Comparison of ENCODE assay signal across 35 cellular contexts in genomic region chr7:141468341-141468740, GRCh38.
DNase-seq lines count a peak whose midpoint lies in the region; ATAC-seq, FAIRE-seq and TF ChIP-seq lines count a peak whose summit lies in the region.
"Had no signal": no experiment of that assay in that cellular context is flagged by ENCODE, and none has a peak within 500 bp of the region (broad histone marks: within the 10 kb centered on the region; RNA-seq: fewer than 3 reads in every experiment).

No MANE protein-coding gene starts in this region.

- H3K79me2 ChIP-seq in K562 (ENCODE audit: control insufficient read depth, insufficient read depth, low read length) (no peaks in the 10 kb centered on the region), H1 (ENCODE audit: control insufficient read depth in 1 of 2, insufficient read depth in 2 of 2, low read length in 2 of 2) (no peaks in the 10 kb centered on the region), mammary epithelial cell (ENCODE audit: insufficient read depth, low read length) (no peaks in the 10 kb centered on the region)

- H3K23ac ChIP-seq in H1 (ENCODE audit: insufficient read length) = no peak overlapping the region

- H2BK5ac ChIP-seq in H1 (ENCODE audit: low read depth, low read length) = no peak overlapping the region

- no peak overlapping the region for H3K4me2 ChIP-seq in K562 (ENCODE audit: insufficient read depth, low read length)
- no peak overlapping the region for H3K4me2 ChIP-seq in H1 (ENCODE audit: insufficient read depth in 1 of 2, low read depth in 2 of 2, low read length in 2 of 2)
- no peak overlapping the region for H3K4me2 ChIP-seq in mammary epithelial cell (ENCODE audit: insufficient read depth, low read depth, low read length)
- H3K4me2 ChIP-seq: A549; BLaER1; BLaER1 treated with 17β-estradiol and CSF1 and Interleukin-3, amounts not matched to agents 10 nM and 100 nM had no signal

- no peak overlapping the region for H3K56ac ChIP-seq in H1 (replicated peaks; ENCODE audit: insufficient read length, low read depth, low read length)

- POLR2A ChIA-PET in HEK293 (lab: Yijun Ruan, JAX) (no interaction called here), K562 (lab: Yijun Ruan, JAX) (no interaction called here), H1 (lab: Charles Lee; ENCODE audit: partially characterized antibody) (no interaction called here)

- H3K14ac ChIP-seq in H1 (ENCODE audit: insufficient read length) = no peak overlapping the region

- in situ Hi-C loops in K562 (cut with MboI) = no loop called here
- in situ Hi-C loops in mammary epithelial cell (cut with MboI; ENCODE audit: low sequenced_read_pairs in 2 of 2) = no loop called here

- dilution Hi-C loops in mammary epithelial cell (cut with HindIII; ENCODE audit: low sequenced_read_pairs) = no loop called here

- TF ChIP-seq CTCF in HEK293 (tag by site-specific recombination; IDR thresholded peaks at IDR 0.05) = no peak
- TF ChIP-seq CTCF in K562 (IDR thresholded peaks at IDR 0.05 in 2 of 3, conservative IDR thresholded peaks at IDR 0.05 in 1 of 3; ENCODE audit: insufficient read depth in 2 of 3, low read depth in 1 of 3, low read length in 3 of 3) = no peak
- TF ChIP-seq CTCF in H1 (IDR thresholded peaks at IDR 0.05; ENCODE audit: control extremely low read depth in 1 of 3, insufficient read depth in 1 of 3, low read depth in 1 of 3, low read length in 3 of 3) = no peak
- no peak for TF ChIP-seq CTCF in mammary epithelial cell (conservative IDR thresholded peaks at IDR 0.05 in 1 of 2, IDR thresholded peaks at IDR 0.05 in 1 of 2; ENCODE audit: extremely low read depth in 1 of 2, insufficient read depth in 1 of 2, low read depth in 1 of 2, low read length in 2 of 2)

- H3K36me3 ChIP-seq in HEK293 (ENCODE audit: control insufficient read depth in 2 of 2, insufficient read depth in 1 of 2, low read length in 2 of 2) (no peaks in the 10 kb centered on the region), K562 (ENCODE audit: control insufficient read depth, insufficient read depth, low read length) (no peaks in the 10 kb centered on the region), H1 (ENCODE audit: control insufficient read depth in 2 of 4, insufficient read depth in 4 of 4, low read length in 3 of 4) (no peaks in the 10 kb centered on the region), small intestine (ENCODE audit: control insufficient read depth in 2 of 2, insufficient read depth in 2 of 2, low read length in 2 of 2) (no peaks in the 10 kb centered on the region), mammary epithelial cell (ENCODE audit: insufficient read depth, low read length) (no peaks in the 10 kb centered on the region)
- H3K36me3 ChIP-seq: BE2C; BLaER1; BLaER1 treated with 17β-estradiol and CSF1 and Interleukin-3, amounts not matched to agents 10 nM and 100 nM had no signal

- TF ChIP-seq EP300 in K562 (IDR thresholded peaks at IDR 0.05; ENCODE audit: low read length) (no peak), H1 (IDR thresholded peaks at IDR 0.05; ENCODE audit: borderline replicate concordance in 1 of 2, low read depth in 2 of 2, low read length in 2 of 2) (no peak)

- FAIRE-seq in K562 (lab: Jason Lieb, UNC) (no peak), H1 (lab: Jason Lieb, UNC) (no peak), small intestine (lab: Jason Lieb, UNC) (no peak), GM12891 (lab: Jason Lieb, UNC) (no peak)
- FAIRE-seq: A204.1, A549, D721Med had no signal

- BruUV-seq in K562 (replicated peaks; lab: Mats Ljungman, UMichigan) (no TSS peak), mammary epithelial cell (replicated peaks; lab: Mats Ljungman, UMichigan) (no TSS peak)

- no peaks in the 10 kb centered on the region for H3K9me1 ChIP-seq in K562 (ENCODE audit: control insufficient read depth, insufficient read depth, low read length)

- 0% methylated on average over 5 of the region's 5 CpGs for WGBS in K562 (ENCODE audit: insufficient coverage, low coverage, missing lambda C conversion rate)
- 94% methylated on average over 5 of the region's 5 CpGs; no CpG with 5 or more reads in 1 of the 2 experiments for WGBS in H1 (ENCODE audit: extremely low coverage in 1 of 2, insufficient coverage in 1 of 2, insufficient read length in 1 of 2, insufficient replicate concordance in 2 of 2, low coverage in 1 of 2, low lambda C conversion rate in 2 of 2, missing lambda C conversion rate in 1 of 2), 2 experiments
- 73 to 84% (median 84%) methylated on average over 5 of the region's 5 CpGs for WGBS in small intestine, 3 donors
- 81% methylated on average over 5 of the region's 5 CpGs for WGBS in mammary epithelial cell (ENCODE audit: low coverage, missing lambda C conversion rate)

- DNase-seq in NCI-H526 treated with DMSO at 0.1 percent for 48 hours (lab: John Stamatoyannopoulos, UW) (peak; percentile 32), K562 (ENCODE audit: extremely low read depth in 1 of 4, low spot score in 3 of 4) (no peak), H1 (ENCODE audit: low read depth in 1 of 2, low spot score in 2 of 2) (no peak), small intestine (no peak), mammary epithelial cell (no peak), GM12891 (ENCODE audit: insufficient read length, low spot score) (no peak)
- DNase-seq: 8988T; ACHN; AML-193; BE2C; C1 segment of cervical spinal cord; Caco-2; Calu3; CD4-positive, alpha-beta memory T cell; CD4-positive, alpha-beta T cell; CD4-positive, CD25-positive, alpha-beta regulatory T cell; CD8-positive, alpha-beta memory T cell; CD8-positive, alpha-beta T cell; COR-L47; DMS 273 treated with DMSO at 0.1 percent for 48 hours; DMS153; DMS53; DMS79; DMS79 treated with DMSO at 0.1 percent for 48 hours; DND-41; EL had no signal

- no peak overlapping the region for H3K4me3 ChIP-seq in HEK293 (ENCODE audit: low read depth, low read length)
- no peak overlapping the region for H3K4me3 ChIP-seq in K562
- H3K4me3 ChIP-seq in H1 (ENCODE audit: extremely low read depth in 1 of 4, insufficient read depth in 2 of 4, low read depth in 3 of 4, low read length in 4 of 4) = no peak overlapping the region
- no peak overlapping the region for H3K4me3 ChIP-seq in small intestine (ENCODE audit: low read depth in 1 of 2, low read length in 2 of 2)
- no peak overlapping the region for H3K4me3 ChIP-seq in mammary epithelial cell (replicated peaks in 1 of 3; ENCODE audit: insufficient read depth in 1 of 3, low read depth in 2 of 3, low read length in 3 of 3)
- H3K4me3 ChIP-seq: A549; BLaER1; BLaER1 treated with 17β-estradiol and CSF1 and Interleukin-3, amounts not matched to agents 10 nM and 100 nM had no signal

- H4K91ac ChIP-seq in H1 (replicated peaks; ENCODE audit: insufficient read length, low read length) = no peak overlapping the region

- no peak overlapping the region for H4K8ac ChIP-seq in H1 (ENCODE audit: extremely low read depth, insufficient read depth, low read length)

- H3K9ac ChIP-seq in K562 (ENCODE audit: insufficient read depth in 1 of 2, low read depth in 2 of 2, low read length in 2 of 2) = no peak overlapping the region
- no peak overlapping the region for H3K9ac ChIP-seq in H1 (replicated peaks in 1 of 4; ENCODE audit: extremely low read depth in 1 of 4, low read depth in 3 of 4, low read length in 3 of 4)
- no peak overlapping the region for H3K9ac ChIP-seq in mammary epithelial cell (ENCODE audit: insufficient read depth, low read length)
- H3K9ac ChIP-seq: BLaER1; BLaER1 treated with 17β-estradiol and CSF1 and Interleukin-3, amounts not matched to agents 10 nM and 100 nM had no signal

- H4K5ac ChIP-seq in H1 (ENCODE audit: insufficient read length, low read depth, low read length) = no peak overlapping the region

- H4K20me1 ChIP-seq in K562 (replicated peaks; ENCODE audit: control insufficient read depth, insufficient read depth, low read length) (no peaks in the 10 kb centered on the region), H1 (replicated peaks in 1 of 2; ENCODE audit: control insufficient read depth in 1 of 2, insufficient read depth in 2 of 2, low read length in 2 of 2) (no peaks in the 10 kb centered on the region), mammary epithelial cell (ENCODE audit: insufficient read depth, low read length) (no peaks in the 10 kb centered on the region)
- H4K20me1 ChIP-seq: BLaER1; BLaER1 treated with 17β-estradiol and CSF1 and Interleukin-3, amounts not matched to agents 10 nM and 100 nM had no signal

- H3K4me1 ChIP-seq in HEK293 (ENCODE audit: control insufficient read depth, insufficient read depth, low read length) (no peaks in the 10 kb centered on the region), K562 (replicated peaks in 1 of 2; ENCODE audit: control insufficient read depth in 2 of 2, insufficient read depth in 2 of 2, low read length in 2 of 2) (no peaks in the 10 kb centered on the region), H1 (replicated peaks in 1 of 4; ENCODE audit: control insufficient read depth in 3 of 4, insufficient read depth in 4 of 4, low read length in 3 of 4) (peaks cover 0 to 6% (median 3%) of the 10 kb centered on the region in 4 experiments; a peak in 2 of 7 replicates), small intestine (ENCODE audit: control insufficient read depth in 2 of 2, insufficient read depth in 1 of 2, low read depth in 1 of 2, low read length in 1 of 2) (no peaks in the 10 kb centered on the region), mammary epithelial cell (ENCODE audit: insufficient read depth, low read length) (no peaks in the 10 kb centered on the region)
- H3K4me1 ChIP-seq: A549; BE2C; BLaER1; BLaER1 treated with 17β-estradiol and CSF1 and Interleukin-3, amounts not matched to agents 10 nM and 100 nM; Caco-2 had no signal

- H3K79me1 ChIP-seq in H1 (ENCODE audit: low read depth, low read length) = no peaks in the 10 kb centered on the region

- peaks cover 11 to 39% of the 10 kb centered on the region in 2 experiments; a peak in 4 of 5 replicates for H3K27me3 ChIP-seq in K562 (ENCODE audit: control insufficient read depth in 2 of 2, insufficient read depth in 2 of 2, low read length in 2 of 2)
- H3K27me3 ChIP-seq in H1 (replicated peaks in 1 of 4; ENCODE audit: control insufficient read depth in 3 of 4, extremely low read depth in 1 of 4, insufficient read depth in 3 of 4, low read length in 3 of 4) = no peaks in the 10 kb centered on the region
- no peaks in the 10 kb centered on the region for H3K27me3 ChIP-seq in small intestine (ENCODE audit: control insufficient read depth in 2 of 2, insufficient read depth in 2 of 2, low read length in 2 of 2)
- H3K27me3 ChIP-seq in mammary epithelial cell (ENCODE audit: insufficient read depth, low read length) = no peaks in the 10 kb centered on the region
- H3K27me3 ChIP-seq: BE2C; BLaER1; BLaER1 treated with 17β-estradiol and CSF1 and Interleukin-3, amounts not matched to agents 10 nM and 100 nM had no signal

- TF ChIP-seq POLR2A in K562 (conservative IDR thresholded peaks at IDR 0.05) (no peak), H1 (IDR thresholded peaks at IDR 0.05; ENCODE audit: control extremely low read depth in 1 of 2, low read depth in 2 of 2, low read length in 2 of 2) (no peak), GM12891 (IDR thresholded peaks at IDR 0.05; ENCODE audit: low read depth, low read length) (no peak)

- intact Hi-C loops in K562 (cut with micrococcal nuclease) (no loop called here), mammary epithelial cell (cut with micrococcal nuclease) (no loop called here)

- no peak overlapping the region for H2BK120ac ChIP-seq in H1 (replicated peaks; ENCODE audit: low read depth, low read length)

- CTCF ChIA-PET in HEK293 (lab: Yijun Ruan, JAX) (interaction anchor here (0.8 kb wide), 1 partner anchor 186 kb away, joined by 3 read pairs; no protein-coding TSS in a partner anchor), K562 (lab: Yijun Ruan, JAX; ENCODE audit: low intra/inter-chr PET ratio) (no interaction called here), H1 (lab: Charles Lee; ENCODE audit: partially characterized antibody) (interaction anchor here (1.2 to 1.4 kb wide), 2 partner anchors 14 to 15 kb away, joined by 3 read pairs; no protein-coding TSS in a partner anchor), mammary epithelial cell (lab: Charles Lee; ENCODE audit: low non-redundant PET) (no interaction called here)

- H3K27ac ChIP-seq in HEK293 (ENCODE audit: extremely low read depth, low read depth, low read length) (no peak overlapping the region), K562 (ENCODE audit: extremely low read depth, low read depth, low read length) (no peak overlapping the region), H1 (ENCODE audit: low read depth, low read length) (no peak overlapping the region), small intestine (ENCODE audit: low read depth in 1 of 2, low read length in 1 of 2) (no peak overlapping the region), mammary epithelial cell (ENCODE audit: insufficient read depth, low read depth, low read length) (no peak overlapping the region)
- H3K27ac ChIP-seq: 22Rv1; A549; BLaER1; BLaER1 treated with 17β-estradiol and CSF1 and Interleukin-3, amounts not matched to agents 10 nM and 100 nM; C4-2B had no signal

- H3K18ac ChIP-seq in H1 (ENCODE audit: extremely low read depth, low read length) = no peak overlapping the region

- H3K4ac ChIP-seq in H1 (replicated peaks; ENCODE audit: insufficient read length, low read depth, low read length) = no peak overlapping the region

- H2BK12ac ChIP-seq in H1 (ENCODE audit: low read depth, low read length) = no peak overlapping the region

- H2AFZ ChIP-seq in K562 (ENCODE audit: low read depth, low read length) = no peak overlapping the region
- no peak overlapping the region for H2AFZ ChIP-seq in H1 (ENCODE audit: low read length)
- H2AFZ ChIP-seq in mammary epithelial cell (ENCODE audit: low read depth, low read length) = no peak overlapping the region

- H2BK15ac ChIP-seq in H1 (ENCODE audit: low read length) = no peak overlapping the region

- H3K9me3 ChIP-seq in HEK293 (ENCODE audit: control insufficient read depth, insufficient read depth, low read depth, low read length) = no peaks in the 10 kb centered on the region
- no peaks in the 10 kb centered on the region for H3K9me3 ChIP-seq in K562 (replicated peaks; ENCODE audit: control insufficient read depth, insufficient read depth, low read depth, low read length)
- no peaks in the 10 kb centered on the region for H3K9me3 ChIP-seq in H1 (ENCODE audit: insufficient read depth in 2 of 2, low read depth in 1 of 2, low read length in 1 of 2)
- H3K9me3 ChIP-seq in small intestine (ENCODE audit: control insufficient read depth, low read depth) = no peaks in the 10 kb centered on the region
- no peaks in the 10 kb centered on the region for H3K9me3 ChIP-seq in mammary epithelial cell (replicated peaks; ENCODE audit: insufficient read depth, low read length)
- H3K9me3 ChIP-seq: BE2C; BLaER1; BLaER1 treated with 17β-estradiol and CSF1 and Interleukin-3, amounts not matched to agents 10 nM and 100 nM; Caco-2 had no signal

- no peaks in the 10 kb centered on the region for H3K23me2 ChIP-seq in H1 (ENCODE audit: low read depth, low read length)

- H2BK20ac ChIP-seq in H1 (ENCODE audit: low read length) = no peak overlapping the region

- no peak overlapping the region for H2AK5ac ChIP-seq in H1 (ENCODE audit: low read depth, low read length)

- TF ChIP-seq RAD21 in K562 (CRISPR knock-in tag; conservative IDR thresholded peaks at IDR 0.05 in 1 of 2, IDR thresholded peaks at IDR 0.05 in 1 of 2) (no peak), H1 (IDR thresholded peaks at IDR 0.05 in 1 of 2, conservative IDR thresholded peaks at IDR 0.05 in 1 of 2; ENCODE audit: low read depth in 2 of 2, low read length in 2 of 2) (no peak)

- no peak for ATAC-seq in K562
- ATAC-seq in HG03097 (IDR thresholded peaks at IDR 0.05; ENCODE audit: low FRiP score, unreplicated experiment) = no peak
- ATAC-seq: A549; CD8-positive, alpha-beta T cell had no signal

Comparison
In these comparisons a context has a peak if more than half of its experiments do, and no peak if none do; other contexts are left out.
1. CTCF ChIA-PET loops: an anchor here in HEK293 (0.8 kb wide) and H1 (1.2 to 1.4 kb wide); none called in K562 and mammary epithelial cell.